In genomic region chr15:69265347-69265955, GRCh38 we compare ENCODE assay signal across 8 cellular contexts. TPM values are rescaled to one million over a fixed set of nuclear protein-coding genes. Genes with fewer than 3 reads are reported as not detected.
DNase-seq lines count a peak whose midpoint lies in the region; ATAC-seq and TF ChIP-seq lines count a peak whose summit lies in the region.

No MANE protein-coding gene starts in this region.

- no peaks in the 10 kb centered on the region for H3K9me3 ChIP-seq in Panc1 (ENCODE audit: control insufficient read depth, insufficient read depth, low read depth, low read length)
- H3K9me3 ChIP-seq in transverse colon = no peaks in the 10 kb centered on the region
- H3K9me3 ChIP-seq in aorta (ENCODE audit: control insufficient read depth, low read length) = no peaks in the 10 kb centered on the region

- CTCF ChIA-PET in Panc1 (lab: Charles Lee) = no interaction called here

- no peak for TF ChIP-seq POLR2A in transverse colon (IDR thresholded peaks at IDR 0.05)

- H3K36me3 ChIP-seq in Panc1 (ENCODE audit: control insufficient read depth, insufficient read depth, low read length) (no peaks in the 10 kb centered on the region), transverse colon (peaks cover 0 to 19% (median 0%) of the 10 kb centered on the region in 4 donors), aorta (ENCODE audit: control insufficient read depth in 1 of 2, insufficient read depth in 2 of 2, low read length in 1 of 2) (no peaks in the 10 kb centered on the region)

- H3K4me3 ChIP-seq in Panc1 (ENCODE audit: low read depth in 2 of 2, low read length in 2 of 2) (no peak overlapping the region), fibroblast of villous mesenchyme (ENCODE audit: low read depth, low read length) (no peak overlapping the region), transverse colon (no peak overlapping the region), aorta (ENCODE audit: low read length in 2 of 2) (no peak overlapping the region)

- ATAC-seq in Panc1 = no peak
- ATAC-seq in aorta (ENCODE audit: low FRiP score) = no peak

- TF ChIP-seq CTCF in GM12874 (IDR thresholded peaks at IDR 0.05; ENCODE audit: insufficient read depth, low read depth, low read length) = peak; percentile 24; the same call in 1 of the 2 replicates
- peak; percentile 69; the same call in 1 of the 2 replicates for TF ChIP-seq CTCF in Panc1 (IDR thresholded peaks at IDR 0.05)
- TF ChIP-seq CTCF in fibroblast of villous mesenchyme (IDR thresholded peaks at IDR 0.05; ENCODE audit: insufficient read depth, low read depth, low read length) = peak; percentile 56
- TF ChIP-seq CTCF in transverse colon (IDR thresholded peaks at IDR 0.05) = peak; percentile 44 to 59 (median 54)

- in situ Hi-C loops in Panc1 (cut with HindIII; ENCODE audit: low pct_unique_long_range_greater_than_20kb, low sequenced_read_pairs) = no loop called here
- in situ Hi-C loops in transverse colon (cut with MboI; ENCODE audit: low pct_ligation_motif_present in 1 of 4, low pct_unique_long_range_greater_than_20kb in 1 of 4, low sequenced_read_pairs in 3 of 4) = loop anchor here in 3 of 4 donors (10.0 to 25.0 kb wide), 2 partner anchors 201 to 203 kb away; no protein-coding TSS in a partner anchor

- intact Hi-C loops in Panc1 (cut with micrococcal nuclease; ENCODE audit: unreplicated experiment) (loop anchor here (1.0 kb wide), 1 partner anchor 206 kb away; no protein-coding TSS in a partner anchor), transverse colon (cut with DNase I; ENCODE audit: low total_unique reads) (loop anchor here (10.0 kb wide), 1 partner anchor 201 kb away; no protein-coding TSS in a partner anchor), aorta (cut with DNase I) (loop anchor here in 1 of 2 donors (5.0 kb wide), 1 partner anchor 208 kb away; no protein-coding TSS in a partner anchor)

- H3K4me1 ChIP-seq in Panc1 (ENCODE audit: control insufficient read depth, insufficient read depth, low read length) (no peaks in the 10 kb centered on the region), transverse colon (no peaks in the 10 kb centered on the region), aorta (ENCODE audit: control insufficient read depth in 1 of 2, insufficient read depth in 2 of 2, low read length in 2 of 2) (no peaks in the 10 kb centered on the region)

- BruUV-seq in Panc1 (replicated peaks; lab: Mats Ljungman, UMichigan) = no TSS peak

- H3K27ac ChIP-seq in Panc1 (ENCODE audit: low read length) (no peak overlapping the region), transverse colon (no peak overlapping the region), aorta (ENCODE audit: low read depth in 1 of 2, low read length in 2 of 2) (no peak overlapping the region)

- DNase-seq in A172 (ENCODE audit: low spot score) (peak; percentile 14), Panc1 (ENCODE audit: low read depth, low spot score) (no peak), fibroblast of villous mesenchyme (ENCODE audit: low read depth) (peak; percentile 48), transverse colon (no peak), aorta (no peak), iPS-NIHi11 (ENCODE audit: low spot score) (no peak)
- DNase-seq in stimulated activated CD4-positive, alpha-beta T cell treated with anti-CD3 and anti-CD28 coated beads, Interleukin-2, amount 100 ng/mL, for 24 hours = no peak

- WGBS in transverse colon (ENCODE audit: low coverage in 1 of 2), 2 donors = 36 to 41% methylated on average over 5 of the region's 5 CpGs
- 50% methylated on average over 5 of the region's 5 CpGs for WGBS in aorta, 2 donors

- POLR2A ChIA-PET in Panc1 (lab: Charles Lee) = no interaction called here

- no peak for TF ChIP-seq EP300 in transverse colon (IDR thresholded peaks at IDR 0.05; ENCODE audit: low read depth)

- H3K27me3 ChIP-seq in Panc1 (ENCODE audit: control insufficient read depth, insufficient read depth, low read length) = no peaks in the 10 kb centered on the region
- no peaks in the 10 kb centered on the region for H3K27me3 ChIP-seq in transverse colon
- no peaks in the 10 kb centered on the region for H3K27me3 ChIP-seq in aorta (ENCODE audit: control insufficient read depth in 1 of 2, insufficient read depth in 2 of 2, low read length in 1 of 2)

RNA-seq across cellular contexts. Expression of gene PAQR5, which starts 33.3 kb away (rescaled TPM):
- total RNA-seq in A172 (2014; rRNA removed; shearing (Covaris generic)) = 5.3 and 9.2 TPM in 2 replicates
- total RNA-seq in Panc1 (2021; ENCODE audit: unreplicated experiment) (2.0 TPM), fibroblast of villous mesenchyme (0.97 and 1.3 TPM in 2 replicates), transverse colon (10 to 100 TPM; 21.1 to 80.0 (median 48.9) TPM), aorta (1 to 10 TPM in 1 of 2 donors, under 1 TPM in 1; 0.71 to 1.9 TPM)
- 1.6 TPM for polyA plus RNA-seq in Panc1 (2012; ENCODE audit: insufficient read length)
- under 1 TPM; 0.31 to 0.38 TPM for polyA plus RNA-seq in aorta

Comparison
In these comparisons a context has a peak if more than half of its experiments do, and no peak if none do; other contexts are left out.
1. DNase-seq: peak in A172 (single experiment) and fibroblast of villous mesenchyme (single experiment); none in Panc1 (single experiment), transverse colon (single experiment), aorta (0 of 2), stimulated activated CD4-positive, alpha-beta T cell treated with anti-CD3 and anti-CD28 coated beads, Interleukin-2, amount 100 ng/mL, for 24 hours (0 of 2) and iPS-NIHi11 (single experiment).
2. Peak in every context shown above with its lines, with median percentiles within 50 percentile points of each other: CTCF ChIP-seq.